1 cellular context compared by ENCODE assay signal in the genomic region with DNA sequence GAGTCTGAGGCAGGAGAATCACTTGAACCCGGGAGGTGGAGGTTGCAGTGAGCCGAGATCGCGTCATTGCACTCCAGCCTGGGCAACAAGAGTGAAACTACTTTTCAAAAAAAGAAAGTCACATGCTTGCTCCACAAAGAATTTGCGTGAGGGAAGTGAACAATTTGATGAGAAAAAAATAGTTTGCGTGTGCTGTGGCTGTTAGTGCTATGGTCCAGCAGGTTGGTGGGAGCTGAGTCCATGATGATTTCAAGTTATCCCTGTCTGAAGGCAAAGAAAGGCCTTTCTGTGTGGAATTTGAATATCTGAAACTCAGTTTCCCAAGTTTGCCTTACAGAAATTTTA.
TF ChIP-seq lines count a peak whose summit lies in the region.

No MANE protein-coding gene starts in this region.

TF ChIP-seq in HEK293, 187 proteins besides CTCF, POLR2A, EP300 and RAD21:
- TF ChIP-seq, protein P1, sequence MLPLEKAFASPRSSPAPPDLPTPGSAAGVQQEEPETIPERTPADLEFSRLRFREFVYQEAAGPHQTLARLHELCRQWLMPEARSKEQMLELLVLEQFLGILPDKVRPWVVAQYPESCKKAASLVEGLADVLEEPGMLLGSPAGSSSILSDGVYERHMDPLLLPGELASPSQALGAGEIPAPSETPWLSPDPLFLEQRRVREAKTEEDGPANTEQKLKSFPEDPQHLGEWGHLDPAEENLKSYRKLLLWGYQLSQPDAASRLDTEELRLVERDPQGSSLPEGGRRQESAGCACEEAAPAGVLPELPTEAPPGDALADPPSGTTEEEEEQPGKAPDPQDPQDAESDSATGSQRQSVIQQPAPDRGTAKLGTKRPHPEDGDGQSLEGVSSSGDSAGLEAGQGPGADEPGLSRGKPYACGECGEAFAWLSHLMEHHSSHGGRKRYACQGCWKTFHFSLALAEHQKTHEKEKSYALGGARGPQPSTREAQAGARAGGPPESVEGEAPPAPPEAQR (tag by site-specific recombination; IDR thresholded peaks at IDR 0.05), result no peak
- TF ChIP-seq ZEB2 (tag by site-specific recombination; IDR thresholded peaks at IDR 0.05) (no peak), GLIS1 (tag by site-specific recombination; IDR thresholded peaks at IDR 0.05) (no peak), ZNF629 (tag by site-specific recombination; IDR thresholded peaks at IDR 0.05) (peak; percentile 63), ZNF747 (tag by site-specific recombination; IDR thresholded peaks at IDR 0.05) (no peak), ZNF560 (tag by site-specific recombination; IDR thresholded peaks at IDR 0.05; ENCODE audit: borderline replicate concordance) (no peak), ZNF600 (tag by site-specific recombination; IDR thresholded peaks at IDR 0.05) (peak; percentile 24; the same call in 1 of the 2 replicates), TCF7L2 (IDR thresholded peaks at IDR 0.05; ENCODE audit: borderline replicate concordance, low read depth, low read length) (no peak), ZNF426 (tag by site-specific recombination; IDR thresholded peaks at IDR 0.05) (no peak), ZNF292 (tag by site-specific recombination; IDR thresholded peaks at IDR 0.05; ENCODE audit: borderline replicate concordance, low read depth) (no peak), ZNF843 (tag by site-specific recombination; IDR thresholded peaks at IDR 0.05) (no peak), TRIM28 (IDR thresholded peaks at IDR 0.05; ENCODE audit: borderline replicate concordance, low read length) (no peak), ZNF19 (tag by site-specific recombination; IDR thresholded peaks at IDR 0.05; ENCODE audit: low read depth) (no peak), ZNF366 (tag by site-specific recombination; conservative IDR thresholded peaks at IDR 0.05) (no peak), ZNF133 (tag by site-specific recombination; IDR thresholded peaks at IDR 0.05) (no peak), PRDM1 (tag by site-specific recombination; IDR thresholded peaks at IDR 0.05) (peak; percentile 83), ZNF324 (tag by site-specific recombination; IDR thresholded peaks at IDR 0.05) (no peak), ZNF266 (tag by site-specific recombination; IDR thresholded peaks at IDR 0.05; ENCODE audit: low read depth) (no peak), ZNF514 (tag by site-specific recombination; IDR thresholded peaks at IDR 0.05) (no peak)
- TF ChIP-seq, protein P2, sequence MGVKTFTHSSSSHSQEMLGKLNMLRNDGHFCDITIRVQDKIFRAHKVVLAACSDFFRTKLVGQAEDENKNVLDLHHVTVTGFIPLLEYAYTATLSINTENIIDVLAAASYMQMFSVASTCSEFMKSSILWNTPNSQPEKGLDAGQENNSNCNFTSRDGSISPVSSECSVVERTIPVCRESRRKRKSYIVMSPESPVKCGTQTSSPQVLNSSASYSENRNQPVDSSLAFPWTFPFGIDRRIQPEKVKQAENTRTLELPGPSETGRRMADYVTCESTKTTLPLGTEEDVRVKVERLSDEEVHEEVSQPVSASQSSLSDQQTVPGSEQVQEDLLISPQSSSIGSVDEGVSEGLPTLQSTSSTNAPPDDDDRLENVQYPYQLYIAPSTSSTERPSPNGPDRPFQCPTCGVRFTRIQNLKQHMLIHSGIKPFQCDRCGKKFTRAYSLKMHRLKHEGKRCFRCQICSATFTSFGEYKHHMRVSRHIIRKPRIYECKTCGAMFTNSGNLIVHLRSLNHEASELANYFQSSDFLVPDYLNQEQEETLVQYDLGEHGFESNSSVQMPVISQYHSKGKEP (tag by site-specific recombination; IDR thresholded peaks at IDR 0.05), result no peak
- TF ChIP-seq, protein P3, sequence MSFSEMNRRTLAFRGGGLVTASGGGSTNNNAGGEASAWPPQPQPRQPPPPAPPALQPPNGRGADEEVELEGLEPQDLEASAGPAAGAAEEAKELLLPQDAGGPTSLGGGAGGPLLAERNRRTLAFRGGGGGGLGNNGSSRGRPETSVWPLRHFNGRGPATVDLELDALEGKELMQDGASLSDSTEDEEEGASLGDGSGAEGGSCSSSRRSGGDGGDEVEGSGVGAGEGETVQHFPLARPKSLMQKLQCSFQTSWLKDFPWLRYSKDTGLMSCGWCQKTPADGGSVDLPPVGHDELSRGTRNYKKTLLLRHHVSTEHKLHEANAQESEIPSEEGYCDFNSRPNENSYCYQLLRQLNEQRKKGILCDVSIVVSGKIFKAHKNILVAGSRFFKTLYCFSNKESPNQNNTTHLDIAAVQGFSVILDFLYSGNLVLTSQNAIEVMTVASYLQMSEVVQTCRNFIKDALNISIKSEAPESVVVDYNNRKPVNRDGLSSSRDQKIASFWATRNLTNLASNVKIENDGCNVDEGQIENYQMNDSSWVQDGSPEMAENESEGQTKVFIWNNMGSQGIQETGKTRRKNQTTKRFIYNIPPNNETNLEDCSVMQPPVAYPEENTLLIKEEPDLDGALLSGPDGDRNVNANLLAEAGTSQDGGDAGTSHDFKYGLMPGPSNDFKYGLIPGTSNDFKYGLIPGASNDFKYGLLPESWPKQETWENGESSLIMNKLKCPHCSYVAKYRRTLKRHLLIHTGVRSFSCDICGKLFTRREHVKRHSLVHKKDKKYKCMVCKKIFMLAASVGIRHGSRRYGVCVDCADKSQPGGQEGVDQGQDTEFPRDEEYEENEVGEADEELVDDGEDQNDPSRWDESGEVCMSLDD (tag by site-specific recombination; IDR thresholded peaks at IDR 0.05), result no peak
- TF ChIP-seq, protein P4, sequence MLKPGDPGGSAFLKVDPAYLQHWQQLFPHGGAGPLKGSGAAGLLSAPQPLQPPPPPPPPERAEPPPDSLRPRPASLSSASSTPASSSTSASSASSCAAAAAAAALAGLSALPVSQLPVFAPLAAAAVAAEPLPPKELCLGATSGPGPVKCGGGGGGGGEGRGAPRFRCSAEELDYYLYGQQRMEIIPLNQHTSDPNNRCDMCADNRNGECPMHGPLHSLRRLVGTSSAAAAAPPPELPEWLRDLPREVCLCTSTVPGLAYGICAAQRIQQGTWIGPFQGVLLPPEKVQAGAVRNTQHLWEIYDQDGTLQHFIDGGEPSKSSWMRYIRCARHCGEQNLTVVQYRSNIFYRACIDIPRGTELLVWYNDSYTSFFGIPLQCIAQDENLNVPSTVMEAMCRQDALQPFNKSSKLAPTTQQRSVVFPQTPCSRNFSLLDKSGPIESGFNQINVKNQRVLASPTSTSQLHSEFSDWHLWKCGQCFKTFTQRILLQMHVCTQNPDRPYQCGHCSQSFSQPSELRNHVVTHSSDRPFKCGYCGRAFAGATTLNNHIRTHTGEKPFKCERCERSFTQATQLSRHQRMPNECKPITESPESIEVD (tag by site-specific recombination; IDR thresholded peaks at IDR 0.05), result peak; percentile 46
- TF ChIP-seq, protein P5, sequence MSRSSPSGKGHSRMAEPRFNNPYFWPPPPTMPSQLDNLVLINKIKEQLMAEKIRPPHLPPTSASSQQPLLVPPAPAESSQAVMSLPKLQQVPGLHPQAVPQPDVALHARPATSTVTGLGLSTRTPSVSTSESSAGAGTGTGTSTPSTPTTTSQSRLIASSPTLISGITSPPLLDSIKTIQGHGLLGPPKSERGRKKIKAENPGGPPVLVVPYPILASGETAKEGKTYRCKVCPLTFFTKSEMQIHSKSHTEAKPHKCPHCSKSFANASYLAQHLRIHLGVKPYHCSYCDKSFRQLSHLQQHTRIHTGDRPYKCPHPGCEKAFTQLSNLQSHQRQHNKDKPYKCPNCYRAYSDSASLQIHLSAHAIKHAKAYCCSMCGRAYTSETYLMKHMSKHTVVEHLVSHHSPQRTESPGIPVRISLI (tag by site-specific recombination; IDR thresholded peaks at IDR 0.05), result peak; percentile 74
- TF ChIP-seq, protein P6, sequence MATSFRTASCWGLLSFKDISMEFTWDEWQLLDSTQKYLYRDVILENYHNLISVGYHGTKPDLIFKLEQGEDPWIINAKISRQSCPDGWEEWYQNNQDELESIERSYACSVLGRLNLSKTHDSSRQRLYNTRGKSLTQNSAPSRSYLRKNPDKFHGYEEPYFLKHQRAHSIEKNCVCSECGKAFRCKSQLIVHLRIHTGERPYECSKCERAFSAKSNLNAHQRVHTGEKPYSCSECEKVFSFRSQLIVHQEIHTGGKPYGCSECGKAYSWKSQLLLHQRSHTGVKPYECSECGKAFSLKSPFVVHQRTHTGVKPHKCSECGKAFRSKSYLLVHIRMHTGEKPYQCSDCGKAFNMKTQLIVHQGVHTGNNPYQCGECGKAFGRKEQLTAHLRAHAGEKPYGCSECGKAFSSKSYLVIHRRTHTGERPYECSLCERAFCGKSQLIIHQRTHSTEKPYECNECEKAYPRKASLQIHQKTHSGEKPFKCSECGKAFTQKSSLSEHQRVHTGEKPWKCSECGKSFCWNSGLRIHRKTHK (tag by site-specific recombination; IDR thresholded peaks at IDR 0.05), result no peak
- TF ChIP-seq, protein P7, sequence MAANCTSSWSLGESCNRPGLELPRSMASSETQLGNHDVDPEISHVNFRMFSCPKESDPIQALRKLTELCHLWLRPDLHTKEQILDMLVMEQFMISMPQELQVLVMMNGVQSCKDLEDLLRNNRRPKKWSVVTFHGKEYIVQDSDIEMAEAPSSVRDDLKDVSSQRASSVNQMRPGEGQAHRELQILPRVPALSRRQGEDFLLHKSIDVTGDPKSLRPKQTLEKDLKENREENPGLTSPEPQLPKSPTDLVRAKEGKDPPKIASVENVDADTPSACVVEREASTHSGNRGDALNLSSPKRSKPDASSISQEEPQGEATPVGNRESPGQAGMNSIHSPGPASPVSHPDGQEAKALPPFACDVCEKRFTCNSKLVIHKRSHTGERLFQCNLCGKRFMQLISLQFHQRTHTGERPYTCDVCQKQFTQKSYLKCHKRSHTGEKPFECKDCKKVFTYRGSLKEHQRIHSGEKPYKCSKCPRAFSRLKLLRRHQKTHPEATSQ (tag by site-specific recombination; IDR thresholded peaks at IDR 0.05), result no peak
- TF ChIP-seq, protein P8, sequence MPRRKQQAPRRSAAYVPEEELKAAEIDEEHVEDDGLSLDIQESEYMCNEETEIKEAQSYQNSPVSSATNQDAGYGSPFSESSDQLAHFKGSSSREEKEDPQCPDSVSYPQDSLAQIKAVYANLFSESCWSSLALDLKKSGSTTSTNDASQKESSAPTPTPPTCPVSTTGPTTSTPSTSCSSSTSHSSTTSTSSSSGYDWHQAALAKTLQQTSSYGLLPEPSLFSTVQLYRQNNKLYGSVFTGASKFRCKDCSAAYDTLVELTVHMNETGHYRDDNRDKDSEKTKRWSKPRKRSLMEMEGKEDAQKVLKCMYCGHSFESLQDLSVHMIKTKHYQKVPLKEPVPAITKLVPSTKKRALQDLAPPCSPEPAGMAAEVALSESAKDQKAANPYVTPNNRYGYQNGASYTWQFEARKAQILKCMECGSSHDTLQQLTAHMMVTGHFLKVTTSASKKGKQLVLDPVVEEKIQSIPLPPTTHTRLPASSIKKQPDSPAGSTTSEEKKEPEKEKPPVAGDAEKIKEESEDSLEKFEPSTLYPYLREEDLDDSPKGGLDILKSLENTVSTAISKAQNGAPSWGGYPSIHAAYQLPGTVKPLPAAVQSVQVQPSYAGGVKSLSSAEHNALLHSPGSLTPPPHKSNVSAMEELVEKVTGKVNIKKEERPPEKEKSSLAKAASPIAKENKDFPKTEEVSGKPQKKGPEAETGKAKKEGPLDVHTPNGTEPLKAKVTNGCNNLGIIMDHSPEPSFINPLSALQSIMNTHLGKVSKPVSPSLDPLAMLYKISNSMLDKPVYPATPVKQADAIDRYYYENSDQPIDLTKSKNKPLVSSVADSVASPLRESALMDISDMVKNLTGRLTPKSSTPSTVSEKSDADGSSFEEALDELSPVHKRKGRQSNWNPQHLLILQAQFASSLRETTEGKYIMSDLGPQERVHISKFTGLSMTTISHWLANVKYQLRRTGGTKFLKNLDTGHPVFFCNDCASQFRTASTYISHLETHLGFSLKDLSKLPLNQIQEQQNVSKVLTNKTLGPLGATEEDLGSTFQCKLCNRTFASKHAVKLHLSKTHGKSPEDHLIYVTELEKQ (tag by site-specific recombination; IDR thresholded peaks at IDR 0.05; ENCODE audit: borderline replicate concordance), result no peak
- TF ChIP-seq, protein P9, sequence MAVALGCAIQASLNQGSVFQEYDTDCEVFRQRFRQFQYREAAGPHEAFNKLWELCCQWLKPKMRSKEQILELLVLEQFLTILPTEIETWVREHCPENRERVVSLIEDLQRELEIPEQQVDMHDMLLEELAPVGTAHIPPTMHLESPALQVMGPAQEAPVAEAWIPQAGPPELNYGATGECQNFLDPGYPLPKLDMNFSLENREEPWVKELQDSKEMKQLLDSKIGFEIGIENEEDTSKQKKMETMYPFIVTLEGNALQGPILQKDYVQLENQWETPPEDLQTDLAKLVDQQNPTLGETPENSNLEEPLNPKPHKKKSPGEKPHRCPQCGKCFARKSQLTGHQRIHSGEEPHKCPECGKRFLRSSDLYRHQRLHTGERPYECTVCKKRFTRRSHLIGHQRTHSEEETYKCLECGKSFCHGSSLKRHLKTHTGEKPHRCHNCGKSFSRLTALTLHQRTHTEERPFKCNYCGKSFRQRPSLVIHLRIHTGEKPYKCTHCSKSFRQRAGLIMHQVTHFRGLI (tag by site-specific recombination; IDR thresholded peaks at IDR 0.05), result no peak
